14 cellular contexts compared by ENCODE assay signal in the genomic region with DNA sequence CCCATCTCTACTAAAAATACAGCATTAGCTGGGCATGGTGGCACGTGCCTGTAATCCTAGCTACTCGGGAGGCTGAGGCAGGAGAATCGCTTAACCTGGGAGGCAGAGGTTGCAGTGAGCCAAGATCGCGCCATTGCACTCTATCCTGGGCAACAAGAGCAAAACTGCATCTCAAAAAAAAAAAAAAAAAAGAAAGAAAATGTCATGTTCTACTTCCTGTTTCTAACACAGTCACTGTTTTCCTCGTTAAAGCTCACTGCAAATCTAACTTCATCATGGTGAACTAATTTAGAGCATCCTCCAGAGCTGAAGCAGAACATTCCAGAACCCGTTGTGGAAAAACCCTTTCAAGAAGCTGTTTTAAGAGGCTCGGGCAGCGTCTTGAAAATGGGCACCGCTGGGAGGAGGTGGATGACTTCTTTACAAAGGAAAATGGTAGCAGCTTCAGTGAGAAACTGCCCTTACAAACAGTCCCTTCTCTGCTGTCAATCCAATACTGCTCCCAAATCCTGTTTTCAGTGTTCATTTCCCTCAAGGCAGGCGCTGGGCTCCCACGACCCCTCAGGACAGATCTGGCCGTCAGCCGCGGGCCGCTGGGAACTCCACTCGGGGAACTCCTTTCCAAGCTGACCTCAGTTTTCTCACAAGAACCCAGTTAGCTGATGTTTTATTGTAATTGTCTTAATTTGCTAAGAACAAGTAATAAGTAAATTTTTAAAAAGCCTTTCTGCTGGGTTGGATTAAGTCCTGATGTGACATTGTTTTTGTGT. TPM values are rescaled to one million over a fixed set of nuclear protein-coding genes. Genes with fewer than 3 reads are reported as not detected.
DNase-seq lines count a peak whose midpoint lies in the region; ATAC-seq, FAIRE-seq and TF ChIP-seq lines count a peak whose summit lies in the region.
"Had no signal": no experiment of that assay in that cellular context is flagged by ENCODE, and none has a peak within 500 bp of the region (broad histone marks: within the 10 kb centered on the region; RNA-seq: fewer than 3 reads in every experiment).

No MANE protein-coding gene starts in this region.

- no peak overlapping the region for H3K4me3 Mint-ChIP-seq in T-helper 17 cell
- H3K4me3 Mint-ChIP-seq: mesothelial cell of epicardium, T-cell had no signal

- peak overlapping the region; percentile 48; the same call in 1 of the 2 replicates for H3K27ac ChIP-seq in KMS-11
- no peak overlapping the region for H3K27ac ChIP-seq in K562 (ENCODE audit: extremely low read depth, low read depth, low read length)

- POLR2A ChIA-PET in K562 (lab: Yijun Ruan, JAX), result interaction anchor here (0.5 to 4.0 kb wide), 5 partner anchors 12 to 295 kb away, joined by 3 to 29 read pairs (median 3); a partner anchor contains a TSS

- H3K36me3 ChIP-seq in KMS-11 (ENCODE audit: insufficient read depth) (peaks cover 23% of the 10 kb centered on the region), K562 (ENCODE audit: control insufficient read depth, insufficient read depth, low read length) (peaks cover 93% of the 10 kb centered on the region)

- no peaks in the 10 kb centered on the region for H3K27me3 Mint-ChIP-seq in T-helper 17 cell
- H3K27me3 Mint-ChIP-seq: T-cell had no signal

- ATAC-seq in K562 (no peak), sciatic nerve (no peak), GM21723 (IDR thresholded peaks at IDR 0.05; ENCODE audit: unreplicated experiment) (no peak), T-helper 17 cell (no peak)

- no peaks in the 10 kb centered on the region for H3K9me1 ChIP-seq in K562 (ENCODE audit: control insufficient read depth, insufficient read depth, low read length)

- TSS peak; percentile 45 for BruUV-seq in K562 (replicated peaks; lab: Mats Ljungman, UMichigan)

- no peaks in the 10 kb centered on the region; the same call in 1 of the 2 replicates for H3K79me2 ChIP-seq in KMS-11 (ENCODE audit: insufficient read depth, low read depth)
- H3K79me2 ChIP-seq in K562 (ENCODE audit: control insufficient read depth, insufficient read depth, low read length), result no peaks in the 10 kb centered on the region

- H4K20me1 ChIP-seq in KMS-11 (ENCODE audit: insufficient read depth) (no peaks in the 10 kb centered on the region), K562 (replicated peaks; ENCODE audit: control insufficient read depth, insufficient read depth, low read length) (0 out of 2 replicates have a peak, but pooled peaks cover 4% of the 10 kb centered on the region)

- H2AFZ ChIP-seq in KMS-11 (ENCODE audit: low read depth), result no peak overlapping the region
- H2AFZ ChIP-seq in K562 (ENCODE audit: low read depth, low read length), result no peak overlapping the region

- peak; percentile 41; the same call in 1 of the 2 replicates for TF ChIP-seq POLR2A in K562 (conservative IDR thresholded peaks at IDR 0.05)

- H3K9ac ChIP-seq in KMS-11 (no peak overlapping the region), K562 (ENCODE audit: insufficient read depth in 1 of 2, low read depth in 2 of 2, low read length in 2 of 2) (no peak overlapping the region)

- intact Hi-C loops in K562 (cut with micrococcal nuclease), result no loop called here
- intact Hi-C loops in sciatic nerve (cut with DNase I), result no loop called here

- H3K9me3 ChIP-seq in K562 (replicated peaks; ENCODE audit: control insufficient read depth, insufficient read depth, low read depth, low read length) (no peaks in the 10 kb centered on the region), T-helper 17 cell (ENCODE audit: control insufficient read depth, low read length, poor library complexity, severe bottlenecking) (no peaks in the 10 kb centered on the region)

- H3K4me1 Mint-ChIP-seq in T-helper 17 cell, result peaks cover 2% of the 10 kb centered on the region
- H3K4me1 Mint-ChIP-seq: mesothelial cell of epicardium had no signal

- CTCF ChIA-PET in K562 (lab: Yijun Ruan, JAX; ENCODE audit: low intra/inter-chr PET ratio), result no interaction called here

- DNase-seq in activated effector memory CD4-positive, alpha-beta T cell treated with anti-CD3 and anti-CD28 coated beads, Interleukin-2, amount 50 U/mL, for 16 hours, result peak; percentile 38
- no peak for DNase-seq in activated effector memory CD4-positive, alpha-beta T cell treated with Interleukin-2 at 50 U/mL for 16 hours
- no peak for DNase-seq in K562 (ENCODE audit: extremely low read depth in 1 of 4, low spot score in 3 of 4)
- DNase-seq in sciatic nerve (ENCODE audit: low spot score), result peak; percentile 37
- DNase-seq in NCI-H1048 (lab: John Stamatoyannopoulos, UW), result no peak
- DNase-seq in T-helper 17 cell, result no peak
- DNase-seq: COR-L47, NCI-H2029, NCI-H510A treated with DMSO at 0.1 percent for 48 hours, T-cell had no signal

- H3K36me3 Mint-ChIP-seq in T-helper 17 cell (ENCODE audit: low read depth), result peaks cover 9% of the 10 kb centered on the region

- H3K4me3 ChIP-seq in KMS-11 (IDR thresholded peaks at IDR 0.05; ENCODE audit: insufficient read depth, low read depth, low read length) (no peak overlapping the region), K562 (no peak overlapping the region)

- no peak overlapping the region for H3K27ac Mint-ChIP-seq in T-helper 17 cell
- H3K27ac Mint-ChIP-seq: mesothelial cell of epicardium had no signal

- in situ Hi-C loops in K562 (cut with MboI), result no loop called here

- H3K4me2 ChIP-seq in KMS-11, result peak overlapping the region; percentile 31; the same call in 1 of the 2 replicates
- no peak overlapping the region for H3K4me2 ChIP-seq in K562 (ENCODE audit: insufficient read depth, low read length)

- no peak for TF ChIP-seq RAD21 in K562 (CRISPR knock-in tag; conservative IDR thresholded peaks at IDR 0.05 in 1 of 2, IDR thresholded peaks at IDR 0.05 in 1 of 2)

- FAIRE-seq in K562 (lab: Jason Lieb, UNC), result no peak
- FAIRE-seq: bronchial epithelial cell had no signal

- peaks cover 45% of the 10 kb centered on the region for H3K4me1 ChIP-seq in KMS-11 (ENCODE audit: low read depth, poor library complexity, severe bottlenecking)
- H3K4me1 ChIP-seq in K562 (replicated peaks in 1 of 2; ENCODE audit: control insufficient read depth in 2 of 2, insufficient read depth in 2 of 2, low read length in 2 of 2), result peaks cover 0 to 7% of the 10 kb centered on the region in 2 experiments; a peak in 1 of 5 replicates

- TF ChIP-seq EP300 in K562 (IDR thresholded peaks at IDR 0.05; ENCODE audit: low read length), result no peak

- H3K27me3 ChIP-seq in KMS-11 (ENCODE audit: insufficient read depth, low read depth), result no peaks in the 10 kb centered on the region
- H3K27me3 ChIP-seq in K562 (ENCODE audit: control insufficient read depth in 2 of 2, insufficient read depth in 2 of 2, low read length in 2 of 2), result no peaks in the 10 kb centered on the region

- 88% methylated on average over 17 of the region's 17 CpGs for WGBS in K562 (ENCODE audit: insufficient coverage, low coverage, missing lambda C conversion rate)

- TF ChIP-seq CTCF in KMS-11 (conservative IDR thresholded peaks at IDR 0.05; ENCODE audit: low read depth, low read length) (no peak), K562 (IDR thresholded peaks at IDR 0.05 in 2 of 3, conservative IDR thresholded peaks at IDR 0.05 in 1 of 3; ENCODE audit: insufficient read depth in 2 of 3, low read depth in 1 of 3, low read length in 3 of 3) (no peak)

RNA-seq across cellular contexts. Expression of a gene that starts 12.5 kb away (rescaled TPM):
- total RNA-seq in K562 (2011; cell fraction: chromatin; rRNA removed; ENCODE audit: low replicate concordance), result 52.6 and 123 TPM in 2 replicates
- total RNA-seq in K562 (2011; cell fraction: nucleolus; rRNA removed), result 146 and 149 TPM in 2 replicates
- total RNA-seq in K562 (2011; cell fraction: nucleoplasm; rRNA removed), result 120 and 126 TPM in 2 replicates
- 73.2 and 83.8 TPM in 2 replicates for total RNA-seq in K562 (2014; rRNA removed)
- total RNA-seq in K562 (2014; rRNA removed; fragmentation: Illumina TruSeq; extraction: Trizol), result 62.6 and 63.8 TPM in 2 replicates
- 82.8 and 82.9 TPM in 2 replicates for total RNA-seq in K562 (2015; rRNA removed; fragmentation: Illumina TruSeq; extraction: Trizol)
- total RNA-seq in K562 (2021), result 84.7 and 97.7 TPM in 2 replicates
- polyA plus RNA-seq in K562 (2011; rRNA removed), result 83.8 and 93.1 TPM in 2 replicates
- 81.2 and 107 TPM in 2 replicates for polyA plus RNA-seq in K562 (2011; cell fraction: cytosol; rRNA removed)
- 54.7 and 64.6 TPM in 2 replicates for polyA plus RNA-seq in K562 (2011; cell fraction: nucleus; rRNA removed)
- 79.3 and 95.2 TPM in 2 replicates for polyA plus RNA-seq in K562 (2012)
- 123 and 143 TPM in 2 replicates for polyA plus RNA-seq in K562 (2014; fragmentation: Illumina TruSeq; extraction: Trizol)
- polyA plus RNA-seq in K562 (2014; fragmentation: Nextera tagmentation; extraction: Ambion mirVana), result 1 to 10 TPM; 1.6 to 5.3 TPM
- 96.2 and 107 TPM in 2 replicates for polyA plus RNA-seq in K562 (2014; rRNA removed)
- 59.9 and 68.2 TPM in 2 replicates for polyA minus RNA-seq in K562 (2011; rRNA and poly(A)+ RNA removed)
- polyA minus RNA-seq in K562 (2011; cell fraction: cytosol; rRNA and poly(A)+ RNA removed), result 34.4 and 34.8 TPM in 2 replicates
- polyA minus RNA-seq in K562 (2011; cell fraction: nucleus; rRNA and poly(A)+ RNA removed), result 24.1 and 25.5 TPM in 2 replicates
- 151 TPM for total RNA-seq in sciatic nerve
- total RNA-seq in T-helper 17 cell, result 10 to 100 TPM; 27.4 to 30.1 TPM

RNA-seq across cellular contexts. Expression of a gene that starts 13.5 kb away (rescaled TPM):
- 499 and 562 TPM in 2 replicates for total RNA-seq in K562 (2011; cell fraction: chromatin; rRNA removed; ENCODE audit: low replicate concordance)
- total RNA-seq in K562 (2011; cell fraction: nucleolus; rRNA removed), result 227 and 235 TPM in 2 replicates
- 274 and 301 TPM in 2 replicates for total RNA-seq in K562 (2011; cell fraction: nucleoplasm; rRNA removed)
- total RNA-seq in K562 (2014; rRNA removed), result 96.5 and 113 TPM in 2 replicates
- total RNA-seq in K562 (2014; rRNA removed; fragmentation: Illumina TruSeq; extraction: Trizol), result 77.9 and 80.6 TPM in 2 replicates
- 84.7 and 86.6 TPM in 2 replicates for total RNA-seq in K562 (2015; rRNA removed; fragmentation: Illumina TruSeq; extraction: Trizol)
- total RNA-seq in K562 (2021), result 111 and 116 TPM in 2 replicates
- polyA plus RNA-seq in K562 (2011; rRNA removed), result 138 and 163 TPM in 2 replicates
- polyA plus RNA-seq in K562 (2011; cell fraction: cytosol; rRNA removed), result 115 and 130 TPM in 2 replicates
- polyA plus RNA-seq in K562 (2011; cell fraction: nucleus; rRNA removed), result 305 and 361 TPM in 2 replicates
- 93.4 and 101 TPM in 2 replicates for polyA plus RNA-seq in K562 (2012)
- polyA plus RNA-seq in K562 (2014; fragmentation: Illumina TruSeq; extraction: Trizol), result 136 and 137 TPM in 2 replicates
- 10 to 100 TPM; 11.7 to 22.2 TPM for polyA plus RNA-seq in K562 (2014; fragmentation: Nextera tagmentation; extraction: Ambion mirVana)
- polyA plus RNA-seq in K562 (2014; rRNA removed), result 121 and 123 TPM in 2 replicates
- polyA minus RNA-seq in K562 (2011; rRNA and poly(A)+ RNA removed), result 159 and 203 TPM in 2 replicates
- 57.0 and 63.8 TPM in 2 replicates for polyA minus RNA-seq in K562 (2011; cell fraction: cytosol; rRNA and poly(A)+ RNA removed)
- polyA minus RNA-seq in K562 (2011; cell fraction: nucleus; rRNA and poly(A)+ RNA removed), result 68.1 and 105 TPM in 2 replicates
- total RNA-seq in sciatic nerve, result 50.7 TPM
- total RNA-seq in T-helper 17 cell, result 10 to 100 TPM; 71.0 to 82.3 TPM

RNA-seq across cellular contexts. Expression of a gene that starts 24.7 kb away (rescaled TPM):
- 1.4 and 3.2 TPM in 2 replicates for total RNA-seq in K562 (2011; cell fraction: chromatin; rRNA removed; ENCODE audit: low replicate concordance)
- total RNA-seq in K562 (2011; cell fraction: nucleolus; rRNA removed), result 1.7 and 2.1 TPM in 2 replicates
- total RNA-seq in K562 (2011; cell fraction: nucleoplasm; rRNA removed), result 2.0 and 2.8 TPM in 2 replicates
- total RNA-seq in K562 (2014; rRNA removed) (1.7 and 2.1 TPM in 2 replicates), K562 (2014; rRNA removed; fragmentation: Illumina TruSeq; extraction: Trizol) (2.3 and 2.8 TPM in 2 replicates), K562 (2015; rRNA removed; fragmentation: Illumina TruSeq; extraction: Trizol) (2.0 and 2.4 TPM in 2 replicates), K562 (2021) (1.9 and 3.9 TPM in 2 replicates), sciatic nerve (1.0 TPM), T-helper 17 cell (100 to 1,000 TPM in 1 of 2 donors, 10 to 100 TPM in 1; 14.0 to 483 TPM)
- polyA plus RNA-seq in K562 (2011; rRNA removed) (1.1 and 3.6 TPM in 2 replicates), K562 (2014; fragmentation: Illumina TruSeq; extraction: Trizol) (3.1 and 4.1 TPM in 2 replicates), K562 (2014; fragmentation: Nextera tagmentation; extraction: Ambion mirVana) (1 to 10 TPM; 1.5 to 1.6 TPM), K562 (2014; rRNA removed) (1.9 and 3.0 TPM in 2 replicates)
- polyA plus RNA-seq in K562 (2011; cell fraction: cytosol; rRNA removed), result 0.69 and 3.4 TPM in 2 replicates
- polyA plus RNA-seq in K562 (2011; cell fraction: nucleus; rRNA removed), result 0.51 and 1.8 TPM in 2 replicates
- 2.3 and 3.8 TPM in 2 replicates for polyA plus RNA-seq in K562 (2012)
- polyA minus RNA-seq in K562 (2011; rRNA and poly(A)+ RNA removed), result 1.6 and 4.3 TPM in 2 replicates
- 0.64 and 1.7 TPM in 2 replicates for polyA minus RNA-seq in K562 (2011; cell fraction: cytosol; rRNA and poly(A)+ RNA removed)
- 0.89 and 1.3 TPM in 2 replicates for polyA minus RNA-seq in K562 (2011; cell fraction: nucleus; rRNA and poly(A)+ RNA removed)
- total RNA-seq: bronchial epithelial cell, mesothelial cell of epicardium had no signal

RNA-seq across cellular contexts. Expression of a gene that starts 37.6 kb away (rescaled TPM):
- total RNA-seq in K562 (2011; cell fraction: chromatin; rRNA removed; ENCODE audit: low replicate concordance), result 19.6 and 60.1 TPM in 2 replicates
- 23.8 and 27.5 TPM in 2 replicates for total RNA-seq in K562 (2011; cell fraction: nucleolus; rRNA removed)
- total RNA-seq in K562 (2011; cell fraction: nucleoplasm; rRNA removed), result 49.5 and 88.6 TPM in 2 replicates
- total RNA-seq in K562 (2014; rRNA removed) (49.4 and 64.1 TPM in 2 replicates), K562 (2014; rRNA removed; fragmentation: Illumina TruSeq; extraction: Trizol) (113 and 123 TPM in 2 replicates), K562 (2015; rRNA removed; fragmentation: Illumina TruSeq; extraction: Trizol) (98.7 and 109 TPM in 2 replicates), K562 (2021) (125 and 146 TPM in 2 replicates), sciatic nerve (38.4 TPM), T-helper 17 cell (10 to 100 TPM; 57.8 to 84.0 TPM)
- polyA plus RNA-seq in K562 (2011; rRNA removed) (140 and 167 TPM in 2 replicates), K562 (2014; fragmentation: Illumina TruSeq; extraction: Trizol) (60.3 and 67.7 TPM in 2 replicates), K562 (2014; fragmentation: Nextera tagmentation; extraction: Ambion mirVana) (100 to 1,000 TPM; 161 to 162 TPM), K562 (2014; rRNA removed) (109 and 117 TPM in 2 replicates)
- 16.9 and 37.2 TPM in 2 replicates for polyA plus RNA-seq in K562 (2011; cell fraction: cytosol; rRNA removed)
- polyA plus RNA-seq in K562 (2011; cell fraction: nucleus; rRNA removed), result 32.8 and 51.1 TPM in 2 replicates
- 66.6 and 187 TPM in 2 replicates for polyA plus RNA-seq in K562 (2012)
- polyA minus RNA-seq in K562 (2011; rRNA and poly(A)+ RNA removed), result 36.3 and 47.6 TPM in 2 replicates
- 19.7 and 24.7 TPM in 2 replicates for polyA minus RNA-seq in K562 (2011; cell fraction: cytosol; rRNA and poly(A)+ RNA removed)
- polyA minus RNA-seq in K562 (2011; cell fraction: nucleus; rRNA and poly(A)+ RNA removed), result 53.0 and 99.3 TPM in 2 replicates

RNA-seq across cellular contexts. Expression of a gene that starts 48.0 kb away (rescaled TPM):
- 17.7 and 24.8 TPM in 2 replicates for total RNA-seq in K562 (2011; cell fraction: chromatin; rRNA removed; ENCODE audit: low replicate concordance)
- total RNA-seq in K562 (2011; cell fraction: nucleolus; rRNA removed), result 16.8 and 22.2 TPM in 2 replicates
- 28.7 and 35.0 TPM in 2 replicates for total RNA-seq in K562 (2011; cell fraction: nucleoplasm; rRNA removed)
- 90.3 and 96.8 TPM in 2 replicates for total RNA-seq in K562 (2014; rRNA removed)
- 136 and 140 TPM in 2 replicates for total RNA-seq in K562 (2014; rRNA removed; fragmentation: Illumina TruSeq; extraction: Trizol)
- 112 and 120 TPM in 2 replicates for total RNA-seq in K562 (2015; rRNA removed; fragmentation: Illumina TruSeq; extraction: Trizol)
- 99.5 and 105 TPM in 2 replicates for total RNA-seq in K562 (2021)
- 83.6 and 96.0 TPM in 2 replicates for polyA plus RNA-seq in K562 (2011; rRNA removed)
- 20.1 and 42.7 TPM in 2 replicates for polyA plus RNA-seq in K562 (2011; cell fraction: cytosol; rRNA removed)
- polyA plus RNA-seq in K562 (2011; cell fraction: nucleus; rRNA removed), result 74.4 and 76.8 TPM in 2 replicates
- polyA plus RNA-seq in K562 (2012), result 58.3 and 91.4 TPM in 2 replicates
- polyA plus RNA-seq in K562 (2014; fragmentation: Illumina TruSeq; extraction: Trizol), result 91.7 and 101 TPM in 2 replicates
- 100 to 1,000 TPM; 156 to 186 TPM for polyA plus RNA-seq in K562 (2014; fragmentation: Nextera tagmentation; extraction: Ambion mirVana)
- 77.0 and 81.2 TPM in 2 replicates for polyA plus RNA-seq in K562 (2014; rRNA removed)
- polyA minus RNA-seq in K562 (2011; rRNA and poly(A)+ RNA removed), result 151 and 154 TPM in 2 replicates
- 93.2 and 97.4 TPM in 2 replicates for polyA minus RNA-seq in K562 (2011; cell fraction: cytosol; rRNA and poly(A)+ RNA removed)
- polyA minus RNA-seq in K562 (2011; cell fraction: nucleus; rRNA and poly(A)+ RNA removed), result 28.1 and 43.1 TPM in 2 replicates
- 30.5 TPM for total RNA-seq in sciatic nerve
- total RNA-seq in T-helper 17 cell, result 10 to 100 TPM; 53.8 to 72.6 TPM

Comparison
In these comparisons a context has a peak if more than half of its experiments do, and no peak if none do; other contexts are left out.
1. DNase-seq: peak in activated effector memory CD4-positive, alpha-beta T cell treated with anti-CD3 and anti-CD28 coated beads, Interleukin-2, amount 50 U/mL, for 16 hours (single experiment) and sciatic nerve (single experiment); none in activated effector memory CD4-positive, alpha-beta T cell treated with Interleukin-2 at 50 U/mL for 16 hours (single experiment), K562 (0 of 4), NCI-H1048 (single experiment) and T-helper 17 cell (0 of 3).